In genomic region chr18:13726228-13726971, GRCh38 we compare ENCODE assay signal across 8 cellular contexts. TPM values are rescaled to one million over a fixed set of nuclear protein-coding genes. Genes with fewer than 3 reads are reported as not detected.
DNase-seq lines count a peak whose midpoint lies in the region; ATAC-seq and TF ChIP-seq lines count a peak whose summit lies in the region.

TSS of gene FAM210A (minus strand) at chr18:13726558. CDS start at chr18:13682077, 44,481 bp downstream.
TSS of gene RNMT (plus strand) at chr18:13726673. CDS start at chr18:13731518, 4,845 bp downstream.

- H3K4me3 ChIP-seq in KMS-11 (IDR thresholded peaks at IDR 0.05; ENCODE audit: insufficient read depth, low read depth, low read length) (peak within 1 kb of the TSS; percentile 35), Peyer's patch (peak within 1 kb of the TSS; percentile 66 to 92 (median 78)), esophagus muscularis mucosa (peak within 1 kb of the TSS; percentile 90 to 97 (median 94)), muscle layer of duodenum (ENCODE audit: low read depth in 1 of 2, low read length in 2 of 2) (peak within 1 kb of the TSS; percentile 91 to 97)

- H3K27ac ChIP-seq in KMS-11 (peak within 1 kb of the TSS; percentile 82), Peyer's patch (peak within 1 kb of the TSS; percentile 88 to 92 (median 90)), esophagus muscularis mucosa (replicated peaks in 1 of 4) (peak within 1 kb of the TSS; percentile 94 to 96 (median 95)), muscle layer of duodenum (ENCODE audit: low read length) (peak within 1 kb of the TSS; percentile 93)

- intact Hi-C loops in esophagus muscularis mucosa (cut with DNase I), result no loop called here

- 0% methylated on average over 9 of the region's 77 CpGs for WGBS in esophagus muscularis mucosa

- H3K27me3 Mint-ChIP-seq in activated T-cell treated with anti-CD3 and anti-CD28 coated beads, Interleukin-2, amount 50 U/mL, for 72 hours (ENCODE audit: low read depth), result no peaks in the 10 kb centered on the region

- H3K36me3 ChIP-seq in KMS-11 (ENCODE audit: insufficient read depth) (no peaks in the 10 kb centered on the region), Peyer's patch (peaks cover 0 to 1% (median 0%) of the 10 kb centered on the region in 3 donors), esophagus muscularis mucosa (no peaks in the 10 kb centered on the region), muscle layer of duodenum (ENCODE audit: control insufficient read depth in 1 of 2, insufficient read depth in 2 of 2, low read length in 2 of 2) (peaks cover 0 to 3% of the 10 kb centered on the region in 2 donors)

- ATAC-seq in GM21737 (IDR thresholded peaks at IDR 0.05; ENCODE audit: unreplicated experiment), result peak; percentile 89
- ATAC-seq in activated T-cell treated with anti-CD3 and anti-CD28 coated beads, Interleukin-2, amount 50 U/mL, for 72 hours (replicated peaks in 1 of 2), result peak; percentile 98

- peak; percentile 28 to 59 for TF ChIP-seq POLR2A in Peyer's patch (IDR thresholded peaks at IDR 0.05)
- peak; percentile 44 for TF ChIP-seq POLR2A in esophagus muscularis mucosa (IDR thresholded peaks at IDR 0.05; ENCODE audit: low read depth)

- H3K79me2 ChIP-seq in KMS-11 (ENCODE audit: insufficient read depth, low read depth), result peaks cover 81% of the 10 kb centered on the region

- H4K20me1 ChIP-seq in KMS-11 (ENCODE audit: insufficient read depth), result no peaks in the 10 kb centered on the region; the same call in 1 of the 2 replicates

- H3K36me3 Mint-ChIP-seq in activated T-cell treated with anti-CD3 and anti-CD28 coated beads, Interleukin-2, amount 50 U/mL, for 72 hours (ENCODE audit: insufficient read depth in 2 of 2), result peaks cover 5 to 9% of the 10 kb centered on the region in 2 donors

- peak; percentile 87 for DNase-seq in DMS79 (lab: John Stamatoyannopoulos, UW)
- DNase-seq in Peyer's patch, result peak; percentile 95 to 98 (median 97)
- peak; percentile 94 to 96 for DNase-seq in activated T-cell treated with anti-CD3 and anti-CD28 coated beads, Interleukin-2, amount 50 U/mL, for 72 hours
- DNase-seq in esophagus muscularis mucosa (ENCODE audit: extremely low spot score), result peak; percentile 99
- peak; percentile 91 to 93 for DNase-seq in stimulated activated CD8-positive, alpha-beta memory T cell treated with anti-CD3 and anti-CD28 coated beads, Interleukin-7, amount 100 ng/mL, for 4 hours (ENCODE audit: low read depth in 2 of 2)

- H3K9ac ChIP-seq in KMS-11, result peak within 1 kb of the TSS; percentile 90

- H3K27ac Mint-ChIP-seq in activated T-cell treated with anti-CD3 and anti-CD28 coated beads, Interleukin-2, amount 50 U/mL, for 72 hours, result peak within 1 kb of the TSS; percentile 96

- TF ChIP-seq EP300 in esophagus muscularis mucosa (IDR thresholded peaks at IDR 0.05), result no peak

- H3K27me3 ChIP-seq in KMS-11 (ENCODE audit: insufficient read depth, low read depth), result no peaks in the 10 kb centered on the region
- no peaks in the 10 kb centered on the region for H3K27me3 ChIP-seq in Peyer's patch
- no peaks in the 10 kb centered on the region for H3K27me3 ChIP-seq in esophagus muscularis mucosa
- H3K27me3 ChIP-seq in muscle layer of duodenum (ENCODE audit: low read depth, low read length), result no peaks in the 10 kb centered on the region

- peak within 1 kb of the TSS; percentile 85 to 95 for H3K4me3 Mint-ChIP-seq in activated T-cell treated with anti-CD3 and anti-CD28 coated beads, Interleukin-2, amount 50 U/mL, for 72 hours

- peak within 1 kb of the TSS; percentile 84 for H2AFZ ChIP-seq in KMS-11 (ENCODE audit: low read depth)

- H3K9me3 ChIP-seq in Peyer's patch (no peaks in the 10 kb centered on the region), esophagus muscularis mucosa (no peaks in the 10 kb centered on the region), muscle layer of duodenum (ENCODE audit: control insufficient read depth in 1 of 2, low read length in 2 of 2) (no peaks in the 10 kb centered on the region)

- H3K4me1 Mint-ChIP-seq in activated T-cell treated with anti-CD3 and anti-CD28 coated beads, Interleukin-2, amount 50 U/mL, for 72 hours (ENCODE audit: low read depth), result peaks cover 69% of the 10 kb centered on the region

- H3K9me3 Mint-ChIP-seq in activated T-cell treated with anti-CD3 and anti-CD28 coated beads, Interleukin-2, amount 50 U/mL, for 72 hours, result no peaks in the 10 kb centered on the region

- peak within 1 kb of the TSS; percentile 85 for H3K4me2 ChIP-seq in KMS-11

- H3K4me1 ChIP-seq in KMS-11 (ENCODE audit: low read depth, poor library complexity, severe bottlenecking), result peaks cover 29% of the 10 kb centered on the region
- H3K4me1 ChIP-seq in Peyer's patch, result peaks cover 0 to 22% (median 3%) of the 10 kb centered on the region in 4 donors
- peaks cover 26 to 49% (median 39%) of the 10 kb centered on the region in 4 donors for H3K4me1 ChIP-seq in esophagus muscularis mucosa
- H3K4me1 ChIP-seq in muscle layer of duodenum (ENCODE audit: control insufficient read depth in 1 of 2, insufficient read depth in 2 of 2, low read length in 2 of 2), result peaks cover 6 to 19% of the 10 kb centered on the region in 2 donors

- no peak for TF ChIP-seq CTCF in KMS-11 (conservative IDR thresholded peaks at IDR 0.05; ENCODE audit: low read depth, low read length)
- TF ChIP-seq CTCF in Peyer's patch (IDR thresholded peaks at IDR 0.05), result no peak
- TF ChIP-seq CTCF in esophagus muscularis mucosa (IDR thresholded peaks at IDR 0.05), result peak in 1 of 3 experiments; percentile 27

RNA-seq across cellular contexts. Expression of gene FAM210A, which starts in this region (rescaled TPM):
- 10 to 100 TPM in 2 of 4 donors, 1 to 10 TPM in 2; 6.0 to 14.0 (median 9.7) TPM for total RNA-seq in Peyer's patch
- total RNA-seq in activated T-cell treated with anti-CD3 and anti-CD28 coated beads, Interleukin-2, amount 50 U/mL, for 72 hours, result 10 to 100 TPM; 20.3 to 20.5 TPM
- total RNA-seq in esophagus muscularis mucosa, result 10 to 100 TPM; 10.4 to 22.4 (median 17.4) TPM

RNA-seq across cellular contexts. Expression of gene RNMT, which starts in this region (rescaled TPM):
- total RNA-seq in Peyer's patch (10 to 100 TPM; 13.4 to 23.1 (median 16.6) TPM), esophagus muscularis mucosa (10 to 100 TPM; 14.1 to 23.7 (median 19.8) TPM)
- 10 to 100 TPM; 37.8 to 48.5 TPM for total RNA-seq in activated T-cell treated with anti-CD3 and anti-CD28 coated beads, Interleukin-2, amount 50 U/mL, for 72 hours

Comparison
In these comparisons a context has a peak if more than half of its experiments do, and no peak if none do; other contexts are left out.
1. Peak in every context shown above with its lines: DNase-seq, ATAC-seq, H3K4me3 ChIP-seq and H3K27ac ChIP-seq.
2. H3K4me3 ChIP-seq: peak in every context shown above with its lines; median percentile 94 in esophagus muscularis mucosa; 94 in muscle layer of duodenum; 78 in Peyer's patch; 35 in KMS-11.